15 cellular contexts compared by ENCODE assay signal in genomic region chr22:44107341-44107740, GRCh38.
DNase-seq lines count a peak whose midpoint lies in the region; ATAC-seq and TF ChIP-seq lines count a peak whose summit lies in the region.
"Had no signal": no experiment of that assay in that cellular context is flagged by ENCODE, and none has a peak within 500 bp of the region (broad histone marks: within the 10 kb centered on the region; RNA-seq: fewer than 3 reads in every experiment).

No MANE protein-coding gene starts in this region.

- TF ChIP-seq CTCF in PC-9 (conservative IDR thresholded peaks at IDR 0.05) = no peak
- no peak for TF ChIP-seq CTCF in type B pancreatic cell (conservative IDR thresholded peaks at IDR 0.05)

- H3K36me3 ChIP-seq in PC-9 (ENCODE audit: low read depth) = no peaks in the 10 kb centered on the region
- H3K36me3 ChIP-seq: breast epithelium had no signal

- no peaks in the 10 kb centered on the region for H4K20me1 ChIP-seq in PC-9 (ENCODE audit: insufficient read depth)

- POLR2A ChIA-PET in PC-9 (lab: Charles Lee; ENCODE audit: unreplicated experiment) = no interaction called here

- H3K4me2 ChIP-seq in PC-9 = no peak overlapping the region

- no peaks in the 10 kb centered on the region for H3K27me3 Mint-ChIP-seq in type B pancreatic cell
- H3K27me3 Mint-ChIP-seq: activated naive CD4-positive, alpha-beta T cell treated with anti-CD3 and anti-CD28 coated beads, Interleukin-2, amount 50 U/mL, for 24 hours; dendritic cell treated with granulocyte-macrophage colony-stimulating factor and Interleukin-4, amounts not matched to agents 40 ng/mL and 50 ng/mL, for 4 days had no signal

- H3K4me1 ChIP-seq in PC-9 (replicated peaks; ENCODE audit: insufficient read depth) = no peaks in the 10 kb centered on the region
- H3K4me1 ChIP-seq: breast epithelium, foreskin keratinocyte, sigmoid colon had no signal

- no peak overlapping the region for H3K4me3 ChIP-seq in PC-9
- H3K4me3 ChIP-seq: breast epithelium, sigmoid colon had no signal

- peaks cover 24% of the 10 kb centered on the region for H3K4me1 Mint-ChIP-seq in type B pancreatic cell (ENCODE audit: unreplicated experiment)
- H3K4me1 Mint-ChIP-seq: activated naive CD4-positive, alpha-beta T cell treated with anti-CD3 and anti-CD28 coated beads, Interleukin-2, amount 50 U/mL, for 24 hours had no signal

- ATAC-seq in activated naive CD4-positive, alpha-beta T cell treated with anti-CD3 and anti-CD28 coated beads, Interleukin-2, amount 50 U/mL, for 72 hours = peak; percentile 48 to 86
- ATAC-seq in stimulated activated naive CD8-positive, alpha-beta T cell treated with anti-CD3 and anti-CD28 coated beads, Interleukin-15, Interleukin-2, amounts not matched to agents 100 U/mL and 50 U/mL, for 24 hours = peak; percentile 43
- ATAC-seq: foreskin keratinocyte had no signal

- H3K27me3 ChIP-seq in PC-9 (ENCODE audit: insufficient read depth, low read depth) = no peaks in the 10 kb centered on the region
- H3K27me3 ChIP-seq: breast epithelium, foreskin keratinocyte, sigmoid colon had no signal

- H3K79me2 ChIP-seq in PC-9 (ENCODE audit: low read depth) = no peaks in the 10 kb centered on the region

- no peaks in the 10 kb centered on the region for H3F3A ChIP-seq in PC-9 (ENCODE audit: insufficient read depth, low read depth)

- no peak overlapping the region for H3K27ac ChIP-seq in PC-9
- H3K27ac ChIP-seq: breast epithelium, foreskin keratinocyte, sigmoid colon had no signal

- no peaks in the 10 kb centered on the region for H3K9me2 ChIP-seq in PC-9 (ENCODE audit: insufficient read depth)

- H3K27ac Mint-ChIP-seq in activated naive CD4-positive, alpha-beta T cell treated with anti-CD3 and anti-CD28 coated beads, Interleukin-2, amount 50 U/mL, for 72 hours = peak overlapping the region in 1 of 2 donors; percentile 53
- H3K27ac Mint-ChIP-seq in type B pancreatic cell = no peak overlapping the region
- H3K27ac Mint-ChIP-seq: activated naive CD4-positive, alpha-beta T cell treated with anti-CD3 and anti-CD28 coated beads, Interleukin-2, amount 50 U/mL, for 24 hours; dendritic cell treated with granulocyte-macrophage colony-stimulating factor and Interleukin-4, amounts not matched to agents 40 ng/mL and 50 ng/mL, for 4 days had no signal

- CTCF ChIA-PET in PC-9 (lab: Charles Lee) = no interaction called here

- intact Hi-C loops in PC-9 (cut with micrococcal nuclease; ENCODE audit: unreplicated experiment) = no loop called here

- H3K4me3 Mint-ChIP-seq in type B pancreatic cell = no peak overlapping the region
- H3K4me3 Mint-ChIP-seq: activated naive CD4-positive, alpha-beta T cell treated with anti-CD3 and anti-CD28 coated beads, Interleukin-2, amount 50 U/mL, for 24 hours; dendritic cell treated with granulocyte-macrophage colony-stimulating factor and Interleukin-4, amounts not matched to agents 40 ng/mL and 50 ng/mL, for 4 days had no signal

- no peaks in the 10 kb centered on the region for H3K9me3 Mint-ChIP-seq in activated naive CD4-positive, alpha-beta T cell treated with anti-CD3 and anti-CD28 coated beads, Interleukin-2, amount 50 U/mL, for 72 hours
- H3K9me3 Mint-ChIP-seq in type B pancreatic cell = no peaks in the 10 kb centered on the region
- H3K9me3 Mint-ChIP-seq: activated naive CD4-positive, alpha-beta T cell treated with anti-CD3 and anti-CD28 coated beads, Interleukin-2, amount 50 U/mL, for 24 hours; dendritic cell treated with granulocyte-macrophage colony-stimulating factor and Interleukin-4, amounts not matched to agents 40 ng/mL and 50 ng/mL, for 4 days had no signal

- no peaks in the 10 kb centered on the region for H3K36me3 Mint-ChIP-seq in activated naive CD4-positive, alpha-beta T cell treated with anti-CD3 and anti-CD28 coated beads, Interleukin-2, amount 50 U/mL, for 72 hours
- H3K36me3 Mint-ChIP-seq in type B pancreatic cell = no peaks in the 10 kb centered on the region
- H3K36me3 Mint-ChIP-seq: activated naive CD4-positive, alpha-beta T cell treated with anti-CD3 and anti-CD28 coated beads, Interleukin-2, amount 50 U/mL, for 24 hours had no signal

- DNase-seq in activated naive CD4-positive, alpha-beta T cell treated with anti-CD3 and anti-CD28 coated beads, Interleukin-2, amount 50 U/mL, for 72 hours (ENCODE audit: low spot score in 2 of 2) = no peak
- DNase-seq in activated naive CD4-positive, alpha-beta T cell treated with anti-CD3 and anti-CD28 coated beads, Interleukin-2, amount 50 U/mL, for 16 hours = no peak
- peak; percentile 84 for DNase-seq in NCI-H82 (lab: John Stamatoyannopoulos, UW)
- DNase-seq in iPS DF 19.7 (ENCODE audit: low read depth, low spot score) = peak; percentile 85
- no peak for DNase-seq in stimulated activated naive CD8-positive, alpha-beta T cell treated with anti-CD3 and anti-CD28 coated beads, Interleukin-15, Interleukin-2, amounts not matched to agents 100 U/mL and 50 U/mL, for 24 hours
- DNase-seq in AG08395 (ENCODE audit: low spot score) = no peak
- DNase-seq in PC-9 = no peak
- DNase-seq in type B pancreatic cell (ENCODE audit: extremely low spot score, unreplicated experiment) = no peak
- DNase-seq: COR-L47, foreskin keratinocyte, NCI-H1694 had no signal

- H2AFZ ChIP-seq in PC-9 = no peak overlapping the region

- no peaks in the 10 kb centered on the region for H3K9me3 ChIP-seq in PC-9 (ENCODE audit: insufficient read depth, low read depth)
- H3K9me3 ChIP-seq: breast epithelium, sigmoid colon had no signal

- BruUV-seq in PC-9 (replicated peaks; lab: Mats Ljungman, UMichigan) = no TSS peak

Comparison
In these comparisons a context has a peak if more than half of its experiments do, and no peak if none do; other contexts are left out.
1. DNase-seq: peak in NCI-H82 (single experiment) and iPS DF 19.7 (single experiment); none in activated naive CD4-positive, alpha-beta T cell treated with anti-CD3 and anti-CD28 coated beads, Interleukin-2, amount 50 U/mL, for 72 hours (0 of 2), activated naive CD4-positive, alpha-beta T cell treated with anti-CD3 and anti-CD28 coated beads, Interleukin-2, amount 50 U/mL, for 16 hours (single experiment), stimulated activated naive CD8-positive, alpha-beta T cell treated with anti-CD3 and anti-CD28 coated beads, Interleukin-15, Interleukin-2, amounts not matched to agents 100 U/mL and 50 U/mL, for 24 hours (single experiment), AG08395 (single experiment), PC-9 (0 of 2) and type B pancreatic cell (single experiment).